ENCODE assay signal across 1 cellular context in the genomic region with DNA sequence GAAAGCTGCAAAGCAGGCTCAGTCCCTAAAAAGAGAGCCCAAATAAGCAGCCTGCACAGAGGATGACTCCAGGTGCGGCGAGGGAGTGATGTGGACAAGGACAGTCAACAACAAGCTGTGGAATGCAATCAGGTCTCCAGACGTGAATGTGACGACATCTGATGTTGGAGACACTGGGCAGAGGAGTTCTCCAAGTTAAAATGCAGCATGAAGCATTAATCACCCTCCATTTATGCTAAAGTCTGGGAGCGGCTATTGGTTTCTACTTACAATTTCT.
TF ChIP-seq lines count a peak whose summit lies in the region.

No MANE protein-coding gene starts in this region.

TF ChIP-seq in WTC11, 78 proteins besides CTCF, POLR2A, EP300 and RAD21 (continued from another document):
- TF ChIP-seq, protein P1, sequence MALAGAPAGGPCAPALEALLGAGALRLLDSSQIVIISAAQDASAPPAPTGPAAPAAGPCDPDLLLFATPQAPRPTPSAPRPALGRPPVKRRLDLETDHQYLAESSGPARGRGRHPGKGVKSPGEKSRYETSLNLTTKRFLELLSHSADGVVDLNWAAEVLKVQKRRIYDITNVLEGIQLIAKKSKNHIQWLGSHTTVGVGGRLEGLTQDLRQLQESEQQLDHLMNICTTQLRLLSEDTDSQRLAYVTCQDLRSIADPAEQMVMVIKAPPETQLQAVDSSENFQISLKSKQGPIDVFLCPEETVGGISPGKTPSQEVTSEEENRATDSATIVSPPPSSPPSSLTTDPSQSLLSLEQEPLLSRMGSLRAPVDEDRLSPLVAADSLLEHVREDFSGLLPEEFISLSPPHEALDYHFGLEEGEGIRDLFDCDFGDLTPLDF (CRISPR knock-in tag; IDR thresholded peaks at IDR 0.05), result no peak
- TF ChIP-seq TEAD4 (CRISPR knock-in tag; IDR thresholded peaks at IDR 0.05), result no peak
- TF ChIP-seq ZNF396 (CRISPR knock-in tag; IDR thresholded peaks at IDR 0.05; ENCODE audit: borderline replicate concordance), result no peak
